Comparison of ENCODE assay signal across 8 cellular contexts in genomic region chr11:57460756-57461749, GRCh38. TPM values are rescaled to one million over a fixed set of nuclear protein-coding genes. Genes with fewer than 3 reads are reported as not detected.
DNase-seq lines count a peak whose midpoint lies in the region; ATAC-seq and TF ChIP-seq lines count a peak whose summit lies in the region.

No MANE protein-coding gene starts in this region.

- DNase-seq in AG09309 (ENCODE audit: low read depth) (no peak), ascending aorta (ENCODE audit: low spot score in 2 of 2) (no peak), mesenchymal stem cell (no peak), G401 (ENCODE audit: low spot score) (no peak), GDM1 (lab: John Stamatoyannopoulos, UW) (no peak), NCI-H446 (lab: John Stamatoyannopoulos, UW) (no peak)

- H2BK120ac ChIP-seq in mesenchymal stem cell (ENCODE audit: low read depth, low read length) = no peak overlapping the region

- intact Hi-C loops in ascending aorta (cut with DNase I) = no loop called here

- no peak overlapping the region for H2AFZ ChIP-seq in mesenchymal stem cell (ENCODE audit: low read depth, low read length)

- H4K91ac ChIP-seq in mesenchymal stem cell (ENCODE audit: low read length) = no peak overlapping the region

- H3K27ac ChIP-seq in ascending aorta (no peak overlapping the region), mesenchymal stem cell (ENCODE audit: low read length, poor library complexity, severe bottlenecking) (no peak overlapping the region)

- H3K4ac ChIP-seq in mesenchymal stem cell (ENCODE audit: low read depth in 1 of 2, low read length in 2 of 2) = no peak overlapping the region

- peak overlapping the region; percentile 57 for H3K4me2 ChIP-seq in mesenchymal stem cell (ENCODE audit: low read length, poor library complexity, severe bottlenecking)

- no peak overlapping the region for H3K18ac ChIP-seq in mesenchymal stem cell (ENCODE audit: low read depth in 1 of 2, low read length in 2 of 2)

- no peaks in the 10 kb centered on the region for H3K79me1 ChIP-seq in mesenchymal stem cell (replicated peaks; ENCODE audit: low read length, poor library complexity, severe bottlenecking)

- H2AK5ac ChIP-seq in mesenchymal stem cell (ENCODE audit: low read length, severe bottlenecking) = no peak overlapping the region

- in situ Hi-C loops in G401 (cut with HindIII; ENCODE audit: low sequenced_read_pairs) = no loop called here

- no peak overlapping the region for H2BK12ac ChIP-seq in mesenchymal stem cell (ENCODE audit: low read length in 2 of 2)

- peaks cover 28% of the 10 kb centered on the region for H3K27me3 ChIP-seq in ascending aorta
- peaks cover 15 to 87% of the 10 kb centered on the region in 2 experiments for H3K27me3 ChIP-seq in mesenchymal stem cell (ENCODE audit: control insufficient read depth in 1 of 2, insufficient read depth in 1 of 2, low read length in 2 of 2)

- 6% methylated on average over 37 of the region's 50 CpGs for WGBS in mesenchymal stem cell

- H3K4me1 ChIP-seq in ascending aorta = peaks cover 16 to 32% of the 10 kb centered on the region in 2 donors
- H3K4me1 ChIP-seq in mesenchymal stem cell (ENCODE audit: control insufficient read depth, insufficient read depth, low read depth, low read length) = peaks cover 23% of the 10 kb centered on the region

- peak overlapping the region; percentile 16 for H4K8ac ChIP-seq in mesenchymal stem cell (ENCODE audit: low read length)

- H3K23ac ChIP-seq in mesenchymal stem cell (ENCODE audit: low read length in 2 of 2) = peak overlapping the region in 1 of 2 experiments; percentile 40

- H3K9ac ChIP-seq in mesenchymal stem cell (ENCODE audit: low read length) = peak overlapping the region; percentile 60

- H3K9me3 ChIP-seq in ascending aorta (no peaks in the 10 kb centered on the region), mesenchymal stem cell (ENCODE audit: control insufficient read depth, low read length) (no peaks in the 10 kb centered on the region)

- ATAC-seq in GM21723 (IDR thresholded peaks at IDR 0.05; ENCODE audit: unreplicated experiment) = peak; percentile 2
- no peak for ATAC-seq in HG02763 (IDR thresholded peaks at IDR 0.05; ENCODE audit: unreplicated experiment)

- H3K14ac ChIP-seq in mesenchymal stem cell (ENCODE audit: low read length in 2 of 2) = no peak overlapping the region

- H3K36me3 ChIP-seq in ascending aorta (no peaks in the 10 kb centered on the region), mesenchymal stem cell (ENCODE audit: control insufficient read depth in 1 of 2, insufficient read depth in 2 of 2, low read depth in 1 of 2, low read length in 2 of 2) (no peaks in the 10 kb centered on the region)

- no peak overlapping the region for H2BK5ac ChIP-seq in mesenchymal stem cell (ENCODE audit: low read depth, low read length, poor library complexity, severe bottlenecking)

- TF ChIP-seq CTCF in AG09309 (IDR thresholded peaks at IDR 0.05; ENCODE audit: control insufficient read depth, insufficient read depth, low read depth, low read length, missing control alignments) (no peak), ascending aorta (IDR thresholded peaks at IDR 0.05) (no peak)

- H2BK15ac ChIP-seq in mesenchymal stem cell (ENCODE audit: low read depth, poor library complexity, severe bottlenecking) = peak overlapping the region; percentile 19

- peak overlapping the region; percentile 33 for H3K4me3 ChIP-seq in AG09309 (ENCODE audit: control insufficient read depth, low read depth, low read length)
- H3K4me3 ChIP-seq in ascending aorta = peak overlapping the region; percentile 53 to 55
- peak overlapping the region in 1 of 2 experiments; percentile 80 for H3K4me3 ChIP-seq in mesenchymal stem cell (ENCODE audit: insufficient read depth in 1 of 2, low read depth in 1 of 2, low read length in 2 of 2)

RNA-seq across cellular contexts. Expression of gene RTN4RL2, which starts 0.7 kb away (rescaled TPM):
- 0.64 TPM for total RNA-seq in ascending aorta
- polyA plus RNA-seq in mesenchymal stem cell (2013, experiment 1 of 2) = 0.28 TPM
- 0.22 TPM for polyA plus RNA-seq in mesenchymal stem cell (2013, experiment 2 of 2)
- 2.9 TPM in 1 of 2 replicates, not detected in the other for total RNA-seq in G401 (2014; rRNA removed; shearing (Covaris generic))

RNA-seq across cellular contexts. Expression of gene SLC43A3, which starts 34.1 kb away (rescaled TPM):
- total RNA-seq in ascending aorta = 211 TPM
- polyA plus RNA-seq in mesenchymal stem cell (2013, experiment 1 of 2) = 3.9 TPM
- 3.8 TPM for polyA plus RNA-seq in mesenchymal stem cell (2013, experiment 2 of 2)
- not detected in 2 replicates for total RNA-seq in G401 (2014; rRNA removed; shearing (Covaris generic))

RNA-seq across cellular contexts. Expression of gene SLC43A1, which starts 54.4 kb away (rescaled TPM):
- 18.4 TPM for total RNA-seq in ascending aorta
- polyA plus RNA-seq in mesenchymal stem cell (2013, experiment 1 of 2) = 3.9 TPM
- 3.8 TPM for polyA plus RNA-seq in mesenchymal stem cell (2013, experiment 2 of 2)
- total RNA-seq in G401 (2014; rRNA removed; shearing (Covaris generic)) = 8.8 and 15.1 TPM in 2 replicates

Comparison
In these comparisons a context has a peak if more than half of its experiments do, and no peak if none do; other contexts are left out.
1. RNA of gene SLC43A3, which starts 34.1 kb away (total RNA-seq): 211 TPM in ascending aorta (single experiment); not detected in G401; every median in the first group is over 100 times any median in the second.